Comparison of ENCODE assay signal across 29 cellular contexts in the genomic region with DNA sequence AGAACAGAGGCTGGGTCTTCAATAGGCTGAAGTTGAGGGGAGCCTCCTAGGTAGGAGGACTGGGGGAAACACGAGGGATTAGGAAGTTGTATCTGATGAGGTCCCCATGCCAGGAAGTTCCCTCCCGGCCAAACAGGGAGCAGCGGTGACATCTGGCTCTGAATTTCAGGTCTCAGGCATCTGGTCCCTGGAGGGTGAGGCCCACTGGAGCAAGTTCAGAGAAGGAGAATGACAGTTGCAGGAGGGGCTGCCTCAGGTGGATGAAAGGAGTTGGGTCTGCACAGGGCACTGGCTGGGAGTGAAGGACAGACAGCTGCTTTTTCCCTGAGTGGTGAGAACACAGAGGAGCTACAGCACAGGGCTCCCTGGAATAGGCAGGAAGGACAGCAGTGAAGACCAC. TPM values are rescaled to one million over a fixed set of nuclear protein-coding genes. Genes with fewer than 3 reads are reported as not detected.
"Had no signal": no experiment of that assay in that cellular context is flagged by ENCODE, and none has a peak within 500 bp of the region (broad histone marks: within the 10 kb centered on the region; RNA-seq: fewer than 3 reads in every experiment).

No MANE protein-coding gene starts in this region.

- H3K9me3 ChIP-seq: MG63, Peyer's patch, SJCRH30, SK-N-SH had no signal

- H3K4me3 ChIP-seq: MG63, Peyer's patch, SJCRH30 had no signal

- ATAC-seq: activated CD4-positive, CD25-positive, alpha-beta regulatory T cell treated with anti-CD3 and anti-CD28 coated beads, Interleukin-2, amount 50 U/mL, for 24 hours; activated CD8-positive, alpha-beta T cell treated with anti-CD3 and anti-CD28 coated beads for 36 hours; HepG2 had no signal

- H3K4me1 ChIP-seq: Peyer's patch, SJCRH30 had no signal

- H3K27ac ChIP-seq: brain microvascular endothelial cell, KMS-11, Peyer's patch, RWPE1, SJCRH30 had no signal

- H3K27me3 ChIP-seq: brain microvascular endothelial cell, MG63, Peyer's patch, SJCRH30 had no signal

- DNase-seq: activated CD4-positive, alpha-beta T cell treated with anti-CD3 and anti-CD28 coated beads for 4 hours; activated CD8-positive, alpha-beta memory T cell treated with anti-CD3 and anti-CD28 coated beads, Interleukin-2, amount 50 U/mL, for 4 hours; activated CD8-positive, alpha-beta T cell treated with anti-CD3 and anti-CD28 coated beads for 36 hours; activated gamma-delta T cell; activated naive CD4-positive, alpha-beta T cell treated with anti-CD3 and anti-CD28 coated beads, Interleukin-2, amount 10 ng/mL, durations not matched to agents 7 days and 5 days; activated naive CD8-positive, alpha-beta T cell treated with anti-CD3 and anti-CD28 coated beads for 36 hours; brain microvascular endothelial cell; caudate nucleus; MG63; MV-4-11; NCI-H1092 treated with DMSO at 0.1 percent for 48 hours; NCI-H1417 treated with DMSO at 0.1 percent for 48 hours; NCI-H1694 treated with DMSO at 0.1 percent for 48 hours; NCI-H2029 treated with DMSO at 0.1 percent for 48 hours; NCI-H2227 treated with DMSO at 0.1 percent for 48 hours; NCI-H446 treated with DMSO at 0.1 percent for 48 hours; NCI-H526; NCI-H774; Peyer's patch; Right ventricle myocardium superior; SJCRH30; SK-N-SH; T-helper 1 cell had no signal

RNA-seq across cellular contexts. Expression of a gene that starts 18.1 kb away (rescaled TPM):
- total RNA-seq: activated T-helper 1 cell treated with anti-CD3 and anti-CD28 coated beads, Interleukin-12 subunit alpha, Interleukin-12 subunit beta, Interleukin-2, Interleukin-4 antibody, amounts not matched to agents 30 ng/mL and 10 ng/mL and 1 ng/mL, durations not matched to agents 14 hours and 24 hours and 36 hours; HepG2; Peyer's patch; Right ventricle myocardium superior; SJCRH30; T-helper 2 cell treated with Interferon-gamma antibody and Interleukin-4, amounts not matched to agents 100 ng/mL and 5 ng/mL, for 36 hours had no signal
- polyA plus RNA-seq: HepG2, SK-N-SH had no signal

RNA-seq across cellular contexts. Expression of a gene that starts 32.9 kb away (rescaled TPM):
- total RNA-seq: activated CD8-positive, alpha-beta T cell treated with anti-CD3 and anti-CD28 coated beads for 36 hours; activated naive CD8-positive, alpha-beta T cell treated with anti-CD3 and anti-CD28 coated beads for 36 hours; activated T-helper 1 cell treated with anti-CD3 and anti-CD28 coated beads, Interleukin-12 subunit alpha, Interleukin-12 subunit beta, Interleukin-2, Interleukin-4 antibody, amounts not matched to agents 30 ng/mL and 10 ng/mL and 1 ng/mL, durations not matched to agents 14 hours and 24 hours and 36 hours; HepG2; Peyer's patch; Right ventricle myocardium superior; T-helper 2 cell treated with Interferon-gamma antibody and Interleukin-4, amounts not matched to agents 100 ng/mL and 5 ng/mL, for 36 hours had no signal
- polyA plus RNA-seq: HepG2, SK-N-SH had no signal

RNA-seq across cellular contexts. Expression of a gene that starts 45.5 kb away (rescaled TPM):
- total RNA-seq: activated CD8-positive, alpha-beta T cell treated with anti-CD3 and anti-CD28 coated beads for 36 hours; activated naive CD8-positive, alpha-beta T cell treated with anti-CD3 and anti-CD28 coated beads for 36 hours; activated T-helper 1 cell treated with anti-CD3 and anti-CD28 coated beads, Interleukin-12 subunit alpha, Interleukin-12 subunit beta, Interleukin-2, Interleukin-4 antibody, amounts not matched to agents 30 ng/mL and 10 ng/mL and 1 ng/mL, durations not matched to agents 14 hours and 24 hours and 36 hours; Peyer's patch; Right ventricle myocardium superior; SJCRH30; T-helper 2 cell treated with Interferon-gamma antibody and Interleukin-4, amounts not matched to agents 100 ng/mL and 5 ng/mL, for 36 hours had no signal
